Comparison of ENCODE assay signal across 21 cellular contexts in the genomic region with DNA sequence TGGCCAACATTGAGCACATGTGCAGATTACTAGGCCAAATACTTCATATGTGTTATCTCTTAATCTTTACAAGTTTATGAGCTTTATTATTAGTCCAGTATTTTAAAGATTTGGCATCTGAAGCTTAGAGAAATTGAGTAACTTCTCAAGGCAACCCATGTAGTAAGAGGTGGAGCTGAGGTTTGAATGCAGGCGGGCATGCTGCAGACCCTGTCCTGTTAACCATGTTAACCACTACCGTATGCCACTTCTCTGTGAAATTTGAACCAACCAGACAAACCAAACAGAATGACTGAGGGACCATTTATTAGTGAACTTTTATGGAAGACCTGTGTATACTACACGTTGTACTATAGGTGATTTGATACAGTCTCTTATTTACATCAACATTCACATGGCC. TPM values are rescaled to one million over a fixed set of nuclear protein-coding genes. Genes with fewer than 3 reads are reported as not detected.
A peak's percentile ranks its signal among the peaks of the same experiment; 100 is the strongest.
DNase-seq lines count a peak whose midpoint lies in the region; ATAC-seq and TF ChIP-seq lines count a peak whose summit lies in the region.
"Had no signal": no experiment of that assay in that cellular context is flagged by ENCODE, and none has a peak within 500 bp of the region (broad histone marks: within the 10 kb centered on the region; RNA-seq: fewer than 3 reads in every experiment).

No MANE protein-coding gene starts in this region.

- H3K36me3 Mint-ChIP-seq in CD14-positive monocyte (peaks cover 3 to 7% of the 10 kb centered on the region in 2 donors), natural killer cell (no peaks in the 10 kb centered on the region)
- H3K36me3 Mint-ChIP-seq in stimulated activated memory B cell treated with anti-CD40 and anti-IgM and Interleukin-4, amounts not matched to agents 10 μg/mL and 1 μg/mL and 100 μg/mL, for 72 hours: peaks cover 19% of the 10 kb centered on the region

- no peaks in the 10 kb centered on the region for H3K27me3 Mint-ChIP-seq in CD14-positive monocyte (ENCODE audit: low read depth in 3 of 3)
- no peaks in the 10 kb centered on the region for H3K27me3 Mint-ChIP-seq in natural killer cell (ENCODE audit: low read depth in 2 of 2)
- no peaks in the 10 kb centered on the region for H3K27me3 Mint-ChIP-seq in stimulated activated memory B cell treated with anti-CD40 and anti-IgM and Interleukin-4, amounts not matched to agents 10 μg/mL and 1 μg/mL and 100 μg/mL, for 72 hours
- H3K27me3 Mint-ChIP-seq: CD4-positive, alpha-beta T cell had no signal

- H3K27ac Mint-ChIP-seq in CD14-positive monocyte (peak overlapping the region in 6 of 7 donors; percentile 20 to 93 (median 74)), natural killer cell (no peak overlapping the region)
- peak overlapping the region; percentile 76 for H3K27ac Mint-ChIP-seq in stimulated activated memory B cell treated with anti-CD40 and anti-IgM and Interleukin-4, amounts not matched to agents 10 μg/mL and 1 μg/mL and 100 μg/mL, for 72 hours

- no peak overlapping the region for H3K4me3 Mint-ChIP-seq in CD14-positive monocyte
- H3K4me3 Mint-ChIP-seq in natural killer cell: no peak overlapping the region
- no peak overlapping the region for H3K4me3 Mint-ChIP-seq in stimulated activated memory B cell treated with anti-CD40 and anti-IgM and Interleukin-4, amounts not matched to agents 10 μg/mL and 1 μg/mL and 100 μg/mL, for 72 hours
- H3K4me3 Mint-ChIP-seq: CD4-positive, alpha-beta T cell had no signal

- intact Hi-C loops in CD14-positive monocyte (cut with micrococcal nuclease): loop anchor here in 1 of 2 donors (1.0 to 10.0 kb wide), 2 partner anchors 51 to 111 kb away; no protein-coding TSS in a partner anchor
- intact Hi-C loops in natural killer cell (cut with micrococcal nuclease): no loop called here

- peak; percentile 31 to 90 (median 66) for ATAC-seq in natural killer cell
- no peak for ATAC-seq in stimulated activated memory B cell treated with anti-CD40 and anti-IgM and Interleukin-4, amounts not matched to agents 10 μg/mL and 1 μg/mL and 100 μg/mL, for 72 hours

- no peaks in the 10 kb centered on the region for H3K9me3 Mint-ChIP-seq in CD14-positive monocyte
- no peaks in the 10 kb centered on the region for H3K9me3 Mint-ChIP-seq in natural killer cell
- no peaks in the 10 kb centered on the region for H3K9me3 Mint-ChIP-seq in stimulated activated memory B cell treated with anti-CD40 and anti-IgM and Interleukin-4, amounts not matched to agents 10 μg/mL and 1 μg/mL and 100 μg/mL, for 72 hours
- H3K9me3 Mint-ChIP-seq: CD4-positive, alpha-beta T cell had no signal

- H3K4me1 Mint-ChIP-seq in CD14-positive monocyte: peaks cover 70% of the 10 kb centered on the region
- peaks cover 69 to 79% of the 10 kb centered on the region in 2 donors for H3K4me1 Mint-ChIP-seq in natural killer cell
- peaks cover 83% of the 10 kb centered on the region for H3K4me1 Mint-ChIP-seq in stimulated activated memory B cell treated with anti-CD40 and anti-IgM and Interleukin-4, amounts not matched to agents 10 μg/mL and 1 μg/mL and 100 μg/mL, for 72 hours

- peak overlapping the region; percentile 61 for H3K27ac ChIP-seq in VCaP
- H3K27ac ChIP-seq: A549, RWPE1 had no signal

- TF ChIP-seq CTCF in CD14-positive monocyte (IDR thresholded peaks at IDR 0.05): no peak
- no peak for TF ChIP-seq CTCF in VCaP (conservative IDR thresholded peaks at IDR 0.05)
- no peak for TF ChIP-seq CTCF in natural killer cell (IDR thresholded peaks at IDR 0.05)

- DNase-seq in CD14-positive monocyte (ENCODE audit: low spot score) (no peak), natural killer cell (no peak), SW 1271 (lab: John Stamatoyannopoulos, UW) (no peak), medulla oblongata (ENCODE audit: extremely low spot score) (no peak)
- no peak for DNase-seq in activated naive CD4-positive, alpha-beta T cell treated with Interleukin-2 at 50 U/mL for 16 hours
- DNase-seq: CD4-positive, alpha-beta T cell; DMS 273 treated with DMSO at 0.1 percent for 48 hours; DMS79 treated with DMSO at 0.1 percent for 48 hours; H7; NCI-H1092 treated with DMSO at 0.1 percent for 48 hours; NCI-H146; NCI-H2029; NCI-H226; NCI-H524; NCI-H774; NK-92 treated with Interleukin-12 subunit alpha and Interleukin-12 subunit beta, amount 100 ng/mL, for 24 hours; SHP77 treated with DMSO at 0.1 percent for 48 hours had no signal

RNA-seq across cellular contexts. Expression of a gene that starts 49.7 kb away (rescaled TPM):
- 10 to 100 TPM; 20.3 to 33.5 TPM for polyA plus RNA-seq in CD14-positive monocyte
- total RNA-seq in natural killer cell: 10 to 100 TPM; 31.1 to 33.9 (median 33.6) TPM

Comparison
In these comparisons a context has a peak if more than half of its experiments do, and no peak if none do; other contexts are left out.
1. H3K27ac Mint-ChIP-seq: peak in CD14-positive monocyte (6 of 7) and stimulated activated memory B cell treated with anti-CD40 and anti-IgM and Interleukin-4, amounts not matched to agents 10 μg/mL and 1 μg/mL and 100 μg/mL, for 72 hours (single experiment); none in natural killer cell (0 of 2).